2 cellular contexts compared by ENCODE assay signal in the genomic region with DNA sequence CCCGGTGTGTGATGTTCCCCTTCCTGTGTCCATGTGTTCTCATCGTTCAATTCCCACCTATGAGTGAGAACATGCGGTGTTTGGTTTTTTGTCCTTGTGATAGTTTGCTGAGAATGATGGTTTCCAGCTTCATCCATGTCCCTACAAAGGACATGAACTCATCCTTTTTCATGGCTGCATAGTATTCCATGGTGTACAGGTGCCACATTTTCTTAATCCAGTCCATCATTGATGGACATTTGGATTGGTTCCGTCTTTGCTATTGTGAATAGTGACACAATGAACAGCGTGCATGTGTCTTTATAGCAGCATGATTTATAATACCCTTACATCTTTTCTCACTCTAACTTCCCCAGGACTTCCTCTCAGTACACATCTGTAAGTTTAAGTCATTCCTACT. TPM values are rescaled to one million over a fixed set of nuclear protein-coding genes. Genes with fewer than 3 reads are reported as not detected.
"Had no signal": no experiment of that assay in that cellular context is flagged by ENCODE, and none has a peak within 500 bp of the region (broad histone marks: within the 10 kb centered on the region; RNA-seq: fewer than 3 reads in every experiment).

No MANE protein-coding gene starts in this region.

RNA-seq across cellular contexts. Expression of gene DPP10, which starts 35.1 kb away (rescaled TPM):
- total RNA-seq: GM23248, HFFc6 had no signal
- polyA plus RNA-seq: GM23248 had no signal
